In the genomic region with DNA sequence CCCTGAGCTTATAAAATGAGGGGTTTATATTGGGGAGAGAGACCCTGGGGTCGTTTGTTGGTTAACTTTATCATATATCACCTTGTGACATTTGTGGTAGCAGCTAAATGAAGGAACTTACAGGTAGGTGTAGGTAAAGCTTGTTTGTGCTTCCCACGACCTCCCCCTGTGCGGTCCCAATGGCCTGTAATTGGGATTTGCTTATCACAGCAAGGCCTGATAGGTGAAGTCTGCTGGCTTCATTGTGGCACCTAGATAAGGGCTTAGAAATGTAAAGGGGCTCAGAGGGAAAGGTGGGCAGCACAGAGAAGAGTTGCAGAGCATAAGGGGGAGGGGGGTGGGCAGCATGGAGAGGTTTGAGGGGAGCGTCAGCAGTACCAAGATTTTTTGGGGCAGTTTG, we compare ENCODE assay signal across 18 cellular contexts. TPM values are rescaled to one million over a fixed set of nuclear protein-coding genes. Genes with fewer than 3 reads are reported as not detected.
DNase-seq lines count a peak whose midpoint lies in the region; ATAC-seq and TF ChIP-seq lines count a peak whose summit lies in the region.
"Had no signal": no experiment of that assay in that cellular context is flagged by ENCODE, and none has a peak within 500 bp of the region (broad histone marks: within the 10 kb centered on the region; RNA-seq: fewer than 3 reads in every experiment).

No MANE protein-coding gene starts in this region.

- TF ChIP-seq CTCF in natural killer cell (IDR thresholded peaks at IDR 0.05) (no peak), WTC11 (IDR thresholded peaks at IDR 0.05) (no peak)

- H3K27ac Mint-ChIP-seq in natural killer cell (peak overlapping the region; percentile 14 to 66), WTC11 (no peak overlapping the region)
- no peak overlapping the region for H3K27ac Mint-ChIP-seq in natural killer cell treated with Interleukin-12 subunit alpha and Interleukin-12 subunit beta and Interleukin-15 and Interleukin-18, amount 100 ng/mL, for 72 hours
- H3K27ac Mint-ChIP-seq: HFFc6 had no signal

- H2BK120ac ChIP-seq in mesendoderm (ENCODE audit: low read depth, low read length): no peak overlapping the region

- no peak overlapping the region for H3K9ac ChIP-seq in mesendoderm (ENCODE audit: low read length)
- H3K9ac ChIP-seq: BLaER1 had no signal

- no peaks in the 10 kb centered on the region for H3K9me3 Mint-ChIP-seq in natural killer cell
- no peaks in the 10 kb centered on the region for H3K9me3 Mint-ChIP-seq in natural killer cell treated with Interleukin-12 subunit alpha and Interleukin-12 subunit beta and Interleukin-15 and Interleukin-18, amount 100 ng/mL, for 72 hours
- H3K9me3 Mint-ChIP-seq in WTC11: no peaks in the 10 kb centered on the region
- H3K9me3 Mint-ChIP-seq: CD8-positive, alpha-beta memory T cell; HFFc6 had no signal

- intact Hi-C loops in natural killer cell (cut with micrococcal nuclease): no loop called here

- H3K4me1 Mint-ChIP-seq in natural killer cell (no peaks in the 10 kb centered on the region), WTC11 (no peaks in the 10 kb centered on the region; the same call in 1 of the 2 replicates)
- no peaks in the 10 kb centered on the region for H3K4me1 Mint-ChIP-seq in natural killer cell treated with Interleukin-12 subunit alpha and Interleukin-12 subunit beta and Interleukin-15 and Interleukin-18, amount 100 ng/mL, for 72 hours (ENCODE audit: low read depth in 2 of 2)
- H3K4me1 Mint-ChIP-seq: CD8-positive, alpha-beta memory T cell had no signal

- no peak overlapping the region for H3K18ac ChIP-seq in mesendoderm (ENCODE audit: low read length)

- H3K4me3 ChIP-seq in mesendoderm (ENCODE audit: low read length): no peak overlapping the region
- H3K4me3 ChIP-seq: A549, BLaER1 had no signal

- H3K79me1 ChIP-seq in mesendoderm (ENCODE audit: low read length): no peaks in the 10 kb centered on the region

- H3K4me1 ChIP-seq in mesendoderm (ENCODE audit: control insufficient read depth, low read depth, low read length): peaks cover 11% of the 10 kb centered on the region
- H3K4me1 ChIP-seq: A549, BLaER1 had no signal

- no peaks in the 10 kb centered on the region for H3K27me3 Mint-ChIP-seq in natural killer cell (ENCODE audit: low read depth in 2 of 2)
- H3K27me3 Mint-ChIP-seq in natural killer cell treated with Interleukin-12 subunit alpha and Interleukin-12 subunit beta and Interleukin-15 and Interleukin-18, amount 100 ng/mL, for 72 hours: no peaks in the 10 kb centered on the region
- H3K27me3 Mint-ChIP-seq in WTC11 (ENCODE audit: low read depth): no peaks in the 10 kb centered on the region
- H3K27me3 Mint-ChIP-seq: CD8-positive, alpha-beta memory T cell had no signal

- no peak for DNase-seq in natural killer cell
- DNase-seq in natural killer cell treated with Interleukin-12 subunit alpha and Interleukin-12 subunit beta and Interleukin-15 and Interleukin-18, amount 100 ng/mL, for 72 hours (ENCODE audit: low spot score): no peak
- DNase-seq in WTC11 (ENCODE audit: low spot score): no peak
- peak; percentile 83 for DNase-seq in mesendoderm
- DNase-seq in T-helper 2 cell: no peak
- no peak for DNase-seq in NCI-H226
- DNase-seq in ureter (ENCODE audit: low spot score): no peak
- DNase-seq: CD8-positive, alpha-beta memory T cell; HFFc6; NCI-H1436; NCI-H2029 treated with DMSO at 0.1 percent for 48 hours; NCI-H2171 treated with DMSO at 0.1 percent for 48 hours; NCI-H446 treated with DMSO at 0.1 percent for 48 hours; NK-92 treated with Interleukin-12 subunit alpha and Interleukin-12 subunit beta, amount 100 ng/mL, for 24 hours had no signal

- H2BK15ac ChIP-seq in mesendoderm (replicated peaks; ENCODE audit: low read depth): no peak overlapping the region

- no peak for ATAC-seq in natural killer cell
- ATAC-seq in natural killer cell treated with Interleukin-12 subunit alpha and Interleukin-12 subunit beta and Interleukin-15 and Interleukin-18, amount 100 ng/mL, for 72 hours: no peak
- peak; percentile 94 for ATAC-seq in WTC11
- ATAC-seq: A549, Right ventricle myocardium inferior had no signal

- no peak overlapping the region for H3K4me3 Mint-ChIP-seq in natural killer cell
- no peak overlapping the region for H3K4me3 Mint-ChIP-seq in natural killer cell treated with Interleukin-12 subunit alpha and Interleukin-12 subunit beta and Interleukin-15 and Interleukin-18, amount 100 ng/mL, for 72 hours
- no peak overlapping the region for H3K4me3 Mint-ChIP-seq in WTC11
- H3K4me3 Mint-ChIP-seq: CD8-positive, alpha-beta memory T cell; HFFc6 had no signal

- no peaks in the 10 kb centered on the region for H3K27me3 ChIP-seq in mesendoderm (ENCODE audit: insufficient read depth, low read length, poor library complexity)
- H3K27me3 ChIP-seq: BLaER1 had no signal

- no peaks in the 10 kb centered on the region for H3K36me3 ChIP-seq in mesendoderm (ENCODE audit: control insufficient read depth, insufficient read depth, low read length)

- CTCF ChIA-PET in WTC11 (lab: Charles Lee): no interaction called here

- no peak overlapping the region for H4K5ac ChIP-seq in mesendoderm (ENCODE audit: low read length)

- no CpG with 5 or more reads among the region's 4 CpGs for WGBS in mesendoderm (ENCODE audit: extremely low coverage, insufficient coverage, low lambda C conversion rate)

- POLR2A ChIA-PET in WTC11 (lab: Charles Lee): interaction anchor here (0.6 kb wide), 1 partner anchor 25 kb away, joined by 4 read pairs; no protein-coding TSS in a partner anchor

- H3K36me3 Mint-ChIP-seq in natural killer cell (peaks cover 19% of the 10 kb centered on the region), WTC11 (peaks cover 37% of the 10 kb centered on the region)
- peaks cover 22% of the 10 kb centered on the region for H3K36me3 Mint-ChIP-seq in natural killer cell treated with Interleukin-12 subunit alpha and Interleukin-12 subunit beta and Interleukin-15 and Interleukin-18, amount 100 ng/mL, for 72 hours

- H3K23ac ChIP-seq in mesendoderm (ENCODE audit: low read length): no peak overlapping the region

- no peak overlapping the region for H3K4ac ChIP-seq in mesendoderm (ENCODE audit: low read depth, low read length)

- H2AK5ac ChIP-seq in mesendoderm (ENCODE audit: low read length): no peak overlapping the region

- H3K4me2 ChIP-seq in mesendoderm (ENCODE audit: low read length): no peak overlapping the region
- H3K4me2 ChIP-seq: A549, BLaER1 had no signal

- H3K79me2 ChIP-seq in mesendoderm (ENCODE audit: control insufficient read depth, insufficient read depth, low read length): no peaks in the 10 kb centered on the region

- peak overlapping the region; percentile 39 for H3K27ac ChIP-seq in mesendoderm (ENCODE audit: low read depth, low read length)
- H3K27ac ChIP-seq: A549, BLaER1 had no signal

- H2BK5ac ChIP-seq in mesendoderm (ENCODE audit: low read length): no peak overlapping the region

- H4K8ac ChIP-seq in mesendoderm (ENCODE audit: low read depth, low read length): no peak overlapping the region

- no peak overlapping the region for H3K56ac ChIP-seq in mesendoderm (ENCODE audit: low read length)

TF ChIP-seq in WTC11, 78 proteins besides CTCF, POLR2A, EP300 and RAD21:
- TF ChIP-seq ATF1 (CRISPR knock-in tag; IDR thresholded peaks at IDR 0.05): no peak
- TF ChIP-seq, protein P1, sequence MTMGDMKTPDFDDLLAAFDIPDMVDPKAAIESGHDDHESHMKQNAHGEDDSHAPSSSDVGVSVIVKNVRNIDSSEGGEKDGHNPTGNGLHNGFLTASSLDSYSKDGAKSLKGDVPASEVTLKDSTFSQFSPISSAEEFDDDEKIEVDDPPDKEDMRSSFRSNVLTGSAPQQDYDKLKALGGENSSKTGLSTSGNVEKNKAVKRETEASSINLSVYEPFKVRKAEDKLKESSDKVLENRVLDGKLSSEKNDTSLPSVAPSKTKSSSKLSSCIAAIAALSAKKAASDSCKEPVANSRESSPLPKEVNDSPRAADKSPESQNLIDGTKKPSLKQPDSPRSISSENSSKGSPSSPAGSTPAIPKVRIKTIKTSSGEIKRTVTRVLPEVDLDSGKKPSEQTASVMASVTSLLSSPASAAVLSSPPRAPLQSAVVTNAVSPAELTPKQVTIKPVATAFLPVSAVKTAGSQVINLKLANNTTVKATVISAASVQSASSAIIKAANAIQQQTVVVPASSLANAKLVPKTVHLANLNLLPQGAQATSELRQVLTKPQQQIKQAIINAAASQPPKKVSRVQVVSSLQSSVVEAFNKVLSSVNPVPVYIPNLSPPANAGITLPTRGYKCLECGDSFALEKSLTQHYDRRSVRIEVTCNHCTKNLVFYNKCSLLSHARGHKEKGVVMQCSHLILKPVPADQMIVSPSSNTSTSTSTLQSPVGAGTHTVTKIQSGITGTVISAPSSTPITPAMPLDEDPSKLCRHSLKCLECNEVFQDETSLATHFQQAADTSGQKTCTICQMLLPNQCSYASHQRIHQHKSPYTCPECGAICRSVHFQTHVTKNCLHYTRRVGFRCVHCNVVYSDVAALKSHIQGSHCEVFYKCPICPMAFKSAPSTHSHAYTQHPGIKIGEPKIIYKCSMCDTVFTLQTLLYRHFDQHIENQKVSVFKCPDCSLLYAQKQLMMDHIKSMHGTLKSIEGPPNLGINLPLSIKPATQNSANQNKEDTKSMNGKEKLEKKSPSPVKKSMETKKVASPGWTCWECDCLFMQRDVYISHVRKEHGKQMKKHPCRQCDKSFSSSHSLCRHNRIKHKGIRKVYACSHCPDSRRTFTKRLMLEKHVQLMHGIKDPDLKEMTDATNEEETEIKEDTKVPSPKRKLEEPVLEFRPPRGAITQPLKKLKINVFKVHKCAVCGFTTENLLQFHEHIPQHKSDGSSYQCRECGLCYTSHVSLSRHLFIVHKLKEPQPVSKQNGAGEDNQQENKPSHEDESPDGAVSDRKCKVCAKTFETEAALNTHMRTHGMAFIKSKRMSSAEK (CRISPR knock-in tag; IDR thresholded peaks at IDR 0.05; ENCODE audit: borderline replicate concordance): no peak
- no peak for TF ChIP-seq ZSCAN18 (CRISPR knock-in tag; IDR thresholded peaks at IDR 0.05)
- no peak for TF ChIP-seq TCF7 (CRISPR knock-in tag; IDR thresholded peaks at IDR 0.05; ENCODE audit: low read depth)
- TF ChIP-seq TP53 (CRISPR knock-in tag; IDR thresholded peaks at IDR 0.05): no peak
TF ChIP-seq in WTC11: peak in this region for 0.

RNA-seq across cellular contexts. Expression of gene MLNR, which starts 35.5 kb away (rescaled TPM):
- total RNA-seq in natural killer cell (not detected), WTC11 (2021) (not detected in 3 replicates), ureter (not detected)
- total RNA-seq in natural killer cell treated with Interleukin-12 subunit alpha and Interleukin-12 subunit beta and Interleukin-15 and Interleukin-18, amount 100 ng/mL, for 72 hours: not detected
- polyA plus RNA-seq in mesendoderm (2013, experiment 1 of 2): 0.06 TPM
- not detected for polyA plus RNA-seq in mesendoderm (2013, experiment 2 of 2)
- total RNA-seq: CD8-positive, alpha-beta memory T cell; HFFc6; M059J; Right ventricle myocardium inferior had no signal

Comparison
In these comparisons a context has a peak if more than half of its experiments do, and no peak if none do; other contexts are left out.
1. H3K27ac Mint-ChIP-seq: peak in natural killer cell (2 of 2); none in natural killer cell treated with Interleukin-12 subunit alpha and Interleukin-12 subunit beta and Interleukin-15 and Interleukin-18, amount 100 ng/mL, for 72 hours (0 of 2) and WTC11 (single experiment).